ENCODE assay signal across 18 cellular contexts in the genomic region with DNA sequence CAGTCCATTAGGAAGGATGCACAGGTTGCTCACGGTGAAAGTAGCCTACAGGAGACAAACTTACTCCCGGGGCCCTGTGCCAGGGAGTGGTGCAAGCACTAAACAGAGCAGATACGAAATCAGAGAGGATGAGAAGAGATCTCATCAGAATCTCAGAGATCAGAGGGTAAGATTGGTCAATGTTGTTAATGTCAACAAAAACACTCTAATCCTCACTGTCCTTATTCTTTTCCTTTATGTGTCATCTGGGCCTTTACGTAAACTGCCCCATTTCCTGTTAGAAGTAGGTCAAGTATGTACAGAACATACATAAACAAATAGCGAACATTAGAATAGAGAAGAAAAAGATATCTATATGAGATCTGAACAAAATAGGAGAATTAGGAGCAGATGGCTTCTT.
A peak's percentile ranks its signal among the peaks of the same experiment; 100 is the strongest.
DNase-seq lines count a peak whose midpoint lies in the region; ATAC-seq lines count a peak whose summit lies in the region.
"Had no signal": no experiment of that assay in that cellular context is flagged by ENCODE, and none has a peak within 500 bp of the region (broad histone marks: within the 10 kb centered on the region; RNA-seq: fewer than 3 reads in every experiment).

No MANE protein-coding gene starts in this region.

- H3K27ac ChIP-seq in GM23248 = no peak overlapping the region
- H3K27ac ChIP-seq in mesenchymal stem cell (ENCODE audit: low read length, poor library complexity, severe bottlenecking) = no peak overlapping the region
- H3K27ac ChIP-seq: KMS-11 had no signal

- H3K79me2 ChIP-seq in GM23248 (ENCODE audit: insufficient read depth) = no peaks in the 10 kb centered on the region

- no peaks in the 10 kb centered on the region for H3K9me2 ChIP-seq in GM23248 (ENCODE audit: insufficient read depth)
- H3K9me2 ChIP-seq: SK-N-SH had no signal

- ATAC-seq in HG03354 (IDR thresholded peaks at IDR 0.05; ENCODE audit: poor library complexity, severe bottlenecking, unreplicated experiment) = no peak
- ATAC-seq: Panc1 had no signal

- H2AK5ac ChIP-seq in mesenchymal stem cell (ENCODE audit: low read length, severe bottlenecking) = no peak overlapping the region

- no peak overlapping the region for H3K18ac ChIP-seq in mesenchymal stem cell (ENCODE audit: low read depth in 1 of 2, low read length in 2 of 2)

- H2BK5ac ChIP-seq in mesenchymal stem cell (ENCODE audit: low read depth, low read length, poor library complexity, severe bottlenecking) = no peak overlapping the region

- H2BK120ac ChIP-seq in mesenchymal stem cell (ENCODE audit: low read depth, low read length) = no peak overlapping the region

- peak; percentile 95 for DNase-seq in DMS53 (lab: John Stamatoyannopoulos, UW)
- DNase-seq in GM23248 = peak; percentile 18
- peak; percentile 11 for DNase-seq in amniotic epithelial cell (ENCODE audit: low read depth)
- DNase-seq in mesenchymal stem cell = peak; percentile 95
- no peak for DNase-seq in NCI-H146 (lab: John Stamatoyannopoulos, UW)
- DNase-seq in activated CD4-positive, alpha-beta T cell treated with anti-CD3 and anti-CD28 coated beads for 4 hours = no peak
- DNase-seq: BE2C; EL; H9; NCI-H1694 treated with DMSO at 0.1 percent for 48 hours; NCI-H2081 treated with DMSO at 0.1 percent for 48 hours; NCI-H446; NK-92 treated with Interleukin-12 subunit alpha and Interleukin-12 subunit beta, amount 100 ng/mL, for 24 hours; SIG-M5; SK-N-SH had no signal

- H3F3A ChIP-seq in GM23248 (ENCODE audit: insufficient read depth) = no peaks in the 10 kb centered on the region

- H2BK12ac ChIP-seq in mesenchymal stem cell (ENCODE audit: low read length in 2 of 2) = no peak overlapping the region

- H3K23ac ChIP-seq in mesenchymal stem cell (ENCODE audit: low read length in 2 of 2) = no peak overlapping the region

- no peaks in the 10 kb centered on the region for H3K27me3 ChIP-seq in GM23248 (replicated peaks; ENCODE audit: insufficient read depth)
- no peaks in the 10 kb centered on the region for H3K27me3 ChIP-seq in mesenchymal stem cell (ENCODE audit: control insufficient read depth in 1 of 2, insufficient read depth in 1 of 2, low read length in 2 of 2)
- H3K27me3 ChIP-seq: BE2C had no signal

- no peak overlapping the region for H4K8ac ChIP-seq in mesenchymal stem cell (ENCODE audit: low read length)

- no peaks in the 10 kb centered on the region for H3K9me3 ChIP-seq in GM23248 (ENCODE audit: low read depth)
- H3K9me3 ChIP-seq in mesenchymal stem cell (ENCODE audit: control insufficient read depth, low read length) = peaks cover 4% of the 10 kb centered on the region
- H3K9me3 ChIP-seq: BE2C, SK-N-SH had no signal

- H3K4me2 ChIP-seq in GM23248 (ENCODE audit: unreplicated experiment) (no peak overlapping the region), mesenchymal stem cell (ENCODE audit: low read length, poor library complexity, severe bottlenecking) (no peak overlapping the region)
- H3K4me2 ChIP-seq: KMS-11, SK-N-SH had no signal

- H3K79me1 ChIP-seq in mesenchymal stem cell (replicated peaks; ENCODE audit: low read length, poor library complexity, severe bottlenecking) = peaks cover 9% of the 10 kb centered on the region

- H3K4me3 ChIP-seq in GM23248 (no peak overlapping the region), mesenchymal stem cell (ENCODE audit: insufficient read depth in 1 of 2, low read depth in 1 of 2, low read length in 2 of 2) (no peak overlapping the region)

- H3K4me1 ChIP-seq in GM23248 (ENCODE audit: insufficient read depth) (peaks cover 4% of the 10 kb centered on the region; the same call in 1 of the 2 replicates), mesenchymal stem cell (ENCODE audit: control insufficient read depth, insufficient read depth, low read depth, low read length) (peaks cover 3% of the 10 kb centered on the region)
- H3K4me1 ChIP-seq: BE2C had no signal

- H2BK15ac ChIP-seq in mesenchymal stem cell (ENCODE audit: low read depth, poor library complexity, severe bottlenecking) = no peak overlapping the region

- H3K4ac ChIP-seq in mesenchymal stem cell (ENCODE audit: low read depth in 1 of 2, low read length in 2 of 2) = peak overlapping the region in 1 of 2 experiments; percentile 15

- H3K9ac ChIP-seq in GM23248 (no peak overlapping the region), mesenchymal stem cell (ENCODE audit: low read length) (no peak overlapping the region)
- H3K9ac ChIP-seq: KMS-11, SK-N-SH had no signal

- peaks cover 8% of the 10 kb centered on the region; the same call in 1 of the 2 replicates for H3K36me3 ChIP-seq in GM23248 (ENCODE audit: low read depth)
- H3K36me3 ChIP-seq in mesenchymal stem cell (ENCODE audit: control insufficient read depth in 1 of 2, insufficient read depth in 2 of 2, low read depth in 1 of 2, low read length in 2 of 2) = peaks cover 5 to 27% of the 10 kb centered on the region in 2 experiments
- H3K36me3 ChIP-seq: BE2C had no signal

- H4K91ac ChIP-seq in mesenchymal stem cell (ENCODE audit: low read length) = no peak overlapping the region

- H4K20me1 ChIP-seq in GM23248 (ENCODE audit: insufficient read depth) = no peaks in the 10 kb centered on the region

- in situ Hi-C loops in GM23248 (cut with MboI) = no loop called here

- no peak overlapping the region for H3K14ac ChIP-seq in mesenchymal stem cell (ENCODE audit: low read length in 2 of 2)

- WGBS in GM23248 (ENCODE audit: low coverage in 1 of 2, low lambda C conversion rate in 2 of 2, missing lambda C conversion rate in 2 of 2), 2 experiments = 16 to 19% methylated on average over 5 of the region's 5 CpGs
- WGBS in mesenchymal stem cell = 70% methylated on average over 2 of the region's 5 CpGs

- H2AFZ ChIP-seq in GM23248 (no peak overlapping the region), mesenchymal stem cell (ENCODE audit: low read depth, low read length) (no peak overlapping the region)

Comparison
In these comparisons a context has a peak if more than half of its experiments do, and no peak if none do; other contexts are left out.
1. DNase-seq: peak in DMS53 (single experiment), GM23248 (single experiment), amniotic epithelial cell (single experiment) and mesenchymal stem cell (single experiment); none in NCI-H146 (single experiment) and activated CD4-positive, alpha-beta T cell treated with anti-CD3 and anti-CD28 coated beads for 4 hours (0 of 2).